13 cellular contexts compared by ENCODE assay signal in the genomic region with DNA sequence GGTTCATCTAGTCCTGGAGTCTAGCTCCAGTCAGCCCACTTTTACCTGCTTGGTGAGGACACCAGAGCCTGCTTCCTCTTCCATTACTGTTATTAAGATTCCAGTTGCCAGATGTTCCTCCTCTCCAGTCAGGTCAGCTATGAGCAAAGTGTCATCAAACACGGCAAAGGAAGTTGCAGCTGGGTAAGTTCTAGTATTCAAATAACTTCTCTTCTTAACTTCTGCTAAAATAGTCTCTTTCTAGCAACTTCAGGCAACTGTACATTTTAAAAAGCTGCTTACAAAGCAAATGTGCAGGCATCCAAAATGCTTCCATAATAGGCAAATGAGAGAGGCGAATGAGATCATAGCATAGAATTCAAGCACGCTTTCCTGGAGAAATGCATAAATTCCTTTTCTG. TPM values are rescaled to one million over a fixed set of nuclear protein-coding genes. Genes with fewer than 3 reads are reported as not detected.
DNase-seq lines count a peak whose midpoint lies in the region; ATAC-seq and TF ChIP-seq lines count a peak whose summit lies in the region.
"Had no signal": no experiment of that assay in that cellular context is flagged by ENCODE, and none has a peak within 500 bp of the region (broad histone marks: within the 10 kb centered on the region; RNA-seq: fewer than 3 reads in every experiment).

No MANE protein-coding gene starts in this region.

- no peak overlapping the region for H3K9ac ChIP-seq in duodenal mucosa (ENCODE audit: low read depth in 1 of 2, low read length in 2 of 2)

- H3K4me3 Mint-ChIP-seq in progenitor cell of endocrine pancreas (ENCODE audit: low read depth) = no peak overlapping the region

- H3K36me3 Mint-ChIP-seq in progenitor cell of endocrine pancreas (ENCODE audit: insufficient read depth) = no peaks in the 10 kb centered on the region

- H3K36me3 ChIP-seq in duodenal mucosa (ENCODE audit: control insufficient read depth in 1 of 2, insufficient read depth in 2 of 2, low read length in 2 of 2) = no peaks in the 10 kb centered on the region

- peaks cover 50% of the 10 kb centered on the region for H3K4me1 Mint-ChIP-seq in progenitor cell of endocrine pancreas (ENCODE audit: low read depth)

- ATAC-seq in GM18867 (IDR thresholded peaks at IDR 0.05; ENCODE audit: unreplicated experiment) = peak; percentile 35
- ATAC-seq in HG02852 (IDR thresholded peaks at IDR 0.05; ENCODE audit: unreplicated experiment) = no peak
- ATAC-seq in GM19467 (IDR thresholded peaks at IDR 0.05; ENCODE audit: unreplicated experiment) = no peak
- ATAC-seq in GM18498 (IDR thresholded peaks at IDR 0.05; ENCODE audit: unreplicated experiment) = no peak
- ATAC-seq: left cardiac atrium had no signal

- no peaks in the 10 kb centered on the region for H3K9me3 ChIP-seq in duodenal mucosa (ENCODE audit: control insufficient read depth in 1 of 2, low read length in 2 of 2)

- no peak overlapping the region for H3K4me3 ChIP-seq in duodenal mucosa (ENCODE audit: low read depth in 1 of 2, low read length in 2 of 2)
- H3K4me3 ChIP-seq: skin epidermis had no signal

- DNase-seq in NOMO-1 (lab: John Stamatoyannopoulos, UW; ENCODE audit: unreplicated experiment in 2 of 2) = peak; percentile 49 to 84
- no peak for DNase-seq in progenitor cell of endocrine pancreas (ENCODE audit: low spot score, unreplicated experiment)
- no peak for DNase-seq in T-helper 1 cell
- DNase-seq: activated T-cell treated with anti-CD3 and anti-CD28 coated beads, Interleukin-2, amount 50 U/mL, for 48 hours; effector CD8-positive, alpha-beta T cell; left cardiac atrium; T-helper 9 cell had no signal

- H3K27me3 Mint-ChIP-seq in progenitor cell of endocrine pancreas = peaks cover 9% of the 10 kb centered on the region

- H3K27me3 ChIP-seq in duodenal mucosa (ENCODE audit: control insufficient read depth in 1 of 2, insufficient read depth in 2 of 2, low read length in 2 of 2) = no peaks in the 10 kb centered on the region

- H3K27ac ChIP-seq in duodenal mucosa (ENCODE audit: low read depth, low read length) = peak overlapping the region; percentile 41

- no peaks in the 10 kb centered on the region for H3K9me3 Mint-ChIP-seq in progenitor cell of endocrine pancreas (ENCODE audit: low read depth)

- no peak for TF ChIP-seq CTCF in progenitor cell of endocrine pancreas (IDR thresholded peaks at IDR 0.05; ENCODE audit: unreplicated experiment)

- peak overlapping the region; percentile 60 for H3K27ac Mint-ChIP-seq in progenitor cell of endocrine pancreas

- peaks cover 61 to 74% of the 10 kb centered on the region in 2 donors for H3K4me1 ChIP-seq in duodenal mucosa (ENCODE audit: control insufficient read depth in 1 of 2, insufficient read depth in 2 of 2, low read length in 2 of 2)

RNA-seq across cellular contexts. Expression of a gene that starts 18.4 kb away (rescaled TPM):
- 39.8 and 41.9 TPM in 2 replicates for total RNA-seq in progenitor cell of endocrine pancreas

Comparison
In these comparisons a context has a peak if more than half of its experiments do, and no peak if none do; other contexts are left out.
1. DNase-seq: peak in NOMO-1 (2 of 2); none in progenitor cell of endocrine pancreas (single experiment) and T-helper 1 cell (0 of 5).